Comparison of ENCODE assay signal across 8 cellular contexts in the genomic region with DNA sequence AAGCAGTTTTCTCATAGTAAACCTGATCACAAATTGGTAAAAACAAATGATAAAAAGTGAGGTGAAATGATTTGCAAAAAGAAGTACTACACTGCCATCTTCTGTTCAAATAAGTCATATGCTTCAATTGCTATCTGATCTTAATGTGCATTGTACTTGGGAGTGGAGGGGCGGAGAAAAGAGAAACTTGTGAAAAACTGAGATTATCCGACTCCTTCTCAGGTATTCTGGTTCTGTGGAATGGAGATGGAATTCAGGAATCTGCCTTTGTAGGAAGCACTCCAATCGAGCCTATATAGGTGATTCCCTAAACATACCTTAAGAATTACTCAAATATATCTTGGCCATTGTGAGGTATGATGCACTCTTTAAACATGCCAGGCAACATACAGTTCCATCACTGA.
DNase-seq lines count a peak whose midpoint lies in the region; ATAC-seq, FAIRE-seq and TF ChIP-seq lines count a peak whose summit lies in the region.

No MANE protein-coding gene starts in this region.

- WGBS in pancreas, 2 donors, result 4 to 6% methylated on average over 3 of the region's 3 CpGs

- no peak overlapping the region for H3K27ac ChIP-seq in pancreas

- TF ChIP-seq CTCF in bronchial epithelial cell (IDR thresholded peaks at IDR 0.05; ENCODE audit: insufficient read depth, low read length, severe bottlenecking) (peak; percentile 37), pancreas (IDR thresholded peaks at IDR 0.05) (peak in 2 of 4 donors; percentile 18 to 21)

- ATAC-seq in GM18511 (IDR thresholded peaks at IDR 0.05; ENCODE audit: unreplicated experiment), result peak; percentile 77
- ATAC-seq in HG02759 (IDR thresholded peaks at IDR 0.05; ENCODE audit: unreplicated experiment), result peak; percentile 70
- ATAC-seq in pancreas, result peak in 3 of 4 donors; percentile 51 to 68 (median 60)
- ATAC-seq in activated CD4-positive, alpha-beta T cell treated with anti-CD3 and anti-CD28 coated beads for 36 hours, result no peak

- no peaks in the 10 kb centered on the region for H3K36me3 ChIP-seq in bronchial epithelial cell (ENCODE audit: control insufficient read depth, insufficient read depth, low read length)
- H3K36me3 ChIP-seq in pancreas, result no peaks in the 10 kb centered on the region

- intact Hi-C loops in pancreas (cut with DNase I), result no loop called here
- intact Hi-C loops in activated CD4-positive, alpha-beta T cell treated with anti-CD3 and anti-CD28 coated beads for 36 hours (cut with DNase I, micrococcal nuclease), result no loop called here

- H3K27me3 Mint-ChIP-seq in activated CD4-positive, alpha-beta T cell treated with anti-CD3 and anti-CD28 coated beads for 36 hours, result peaks cover 2% of the 10 kb centered on the region

- DNase-seq in NCI-H2227 treated with DMSO at 0.1 percent for 48 hours (lab: John Stamatoyannopoulos, UW) (peak; percentile 44), bronchial epithelial cell (ENCODE audit: low read depth) (peak; percentile 86), pancreas (no peak), cortex of kidney (lab: John Stamatoyannopoulos, UW) (no peak)
- DNase-seq in activated CD4-positive, CD25-positive, alpha-beta regulatory T cell (lab: John Stamatoyannopoulos, UW), result no peak
- no peak for DNase-seq in activated CD4-positive, alpha-beta T cell treated with anti-CD3 and anti-CD28 coated beads for 36 hours

- no peaks in the 10 kb centered on the region for H3K9me3 Mint-ChIP-seq in activated CD4-positive, alpha-beta T cell treated with anti-CD3 and anti-CD28 coated beads for 36 hours (ENCODE audit: low read depth)

- no peak overlapping the region for H3K4me3 Mint-ChIP-seq in activated CD4-positive, alpha-beta T cell treated with anti-CD3 and anti-CD28 coated beads for 36 hours

- H3K27me3 ChIP-seq in bronchial epithelial cell (ENCODE audit: control insufficient read depth, insufficient read depth, low read length) (no peaks in the 10 kb centered on the region), pancreas (peaks cover 0 to 5% (median 0%) of the 10 kb centered on the region in 4 donors)

- CTCF ChIA-PET in activated CD4-positive, alpha-beta T cell treated with anti-CD3 and anti-CD28 coated beads for 36 hours (lab: Charles Lee), result no interaction called here

- no peaks in the 10 kb centered on the region for H3K4me1 ChIP-seq in pancreas

- POLR2A ChIA-PET in activated CD4-positive, alpha-beta T cell treated with anti-CD3 and anti-CD28 coated beads for 36 hours (lab: Charles Lee), result no interaction called here

- no peaks in the 10 kb centered on the region for H3K4me1 Mint-ChIP-seq in activated CD4-positive, alpha-beta T cell treated with anti-CD3 and anti-CD28 coated beads for 36 hours

- H3K27ac Mint-ChIP-seq in activated CD4-positive, alpha-beta T cell treated with anti-CD3 and anti-CD28 coated beads for 36 hours, result no peak overlapping the region

- no peaks in the 10 kb centered on the region for H3K9me3 ChIP-seq in pancreas

- H3K36me3 Mint-ChIP-seq in activated CD4-positive, alpha-beta T cell treated with anti-CD3 and anti-CD28 coated beads for 36 hours (ENCODE audit: low read depth), result no peaks in the 10 kb centered on the region

- FAIRE-seq in bronchial epithelial cell (lab: Jason Lieb, UNC) (no peak), pancreas (lab: Jason Lieb, UNC) (no peak)

- H3K4me3 ChIP-seq in bronchial epithelial cell (ENCODE audit: low read depth, low read length), result no peak overlapping the region
- no peak overlapping the region for H3K4me3 ChIP-seq in pancreas

Comparison
In these comparisons a context has a peak if more than half of its experiments do, and no peak if none do; other contexts are left out.
1. DNase-seq: peak in NCI-H2227 treated with DMSO at 0.1 percent for 48 hours (single experiment) and bronchial epithelial cell (single experiment); none in pancreas (0 of 6), activated CD4-positive, CD25-positive, alpha-beta regulatory T cell (0 of 4), activated CD4-positive, alpha-beta T cell treated with anti-CD3 and anti-CD28 coated beads for 36 hours (single experiment) and cortex of kidney (single experiment).